Comparison of ENCODE assay signal across 9 cellular contexts in genomic region chr18:76452357-76452756, GRCh38. TPM values are rescaled to one million over a fixed set of nuclear protein-coding genes. Genes with fewer than 3 reads are reported as not detected.
DNase-seq lines count a peak whose midpoint lies in the region; TF ChIP-seq lines count a peak whose summit lies in the region.
"Had no signal": no experiment of that assay in that cellular context is flagged by ENCODE, and none has a peak within 500 bp of the region (broad histone marks: within the 10 kb centered on the region; RNA-seq: fewer than 3 reads in every experiment).

No MANE protein-coding gene starts in this region.

- H3K27ac ChIP-seq in dorsolateral prefrontal cortex (peak overlapping the region in 29 of 59 donors; percentile 2 to 84 (median 71)), neutrophil (peak overlapping the region; percentile 95)

- intact Hi-C loops in dorsolateral prefrontal cortex (cut with DNase I): no loop called here

- DNase-seq in GF-D8 (lab: John Stamatoyannopoulos, UW): peak; percentile 49
- peak; percentile 83 for DNase-seq in NCI-H146 treated with DMSO at 0.1 percent for 48 hours (lab: John Stamatoyannopoulos, UW; ENCODE audit: unreplicated experiment)
- no peak for DNase-seq in dorsolateral prefrontal cortex
- no peak for DNase-seq in HuH-7 (ENCODE audit: low spot score)
- no peak for DNase-seq in stimulated activated CD4-positive, alpha-beta T cell treated with anti-CD3 and anti-CD28 coated beads, Interleukin-4, amount 100 ng/mL, for 4 hours
- no peak for DNase-seq in T1000 (lab: John Stamatoyannopoulos, UW)
- no peak for DNase-seq in NCI-H187 treated with DMSO at 0.1 percent for 48 hours (lab: John Stamatoyannopoulos, UW)

- H3K27me3 ChIP-seq in dorsolateral prefrontal cortex: no peaks in the 10 kb centered on the region
- H3K27me3 ChIP-seq in neutrophil: no peaks in the 10 kb centered on the region
- H3K27me3 ChIP-seq: Peyer's patch had no signal

- peaks cover 90 to 95% of the 10 kb centered on the region in 2 experiments for H3K4me1 ChIP-seq in neutrophil (ENCODE audit: control insufficient read depth in 1 of 2, insufficient read depth in 1 of 2, low read depth in 1 of 2, low read length in 1 of 2)

- H3K4me3 ChIP-seq in dorsolateral prefrontal cortex (peak overlapping the region in 30 of 59 donors; percentile 44 to 76 (median 70)), neutrophil (ENCODE audit: low read depth in 1 of 2, low read length in 1 of 2) (peak overlapping the region; percentile 71 to 74)

- H3K36me3 ChIP-seq in neutrophil: no peaks in the 10 kb centered on the region
- H3K36me3 ChIP-seq: Peyer's patch had no signal

- TF ChIP-seq CTCF in dorsolateral prefrontal cortex (IDR thresholded peaks at IDR 0.05 in 54 of 56, conservative IDR thresholded peaks at IDR 0.05 in 2 of 56; ENCODE audit: low read depth in 1 of 56, partially characterized antibody in 56 of 56) (no peak), neutrophil (IDR thresholded peaks at IDR 0.05) (no peak)

- no peaks in the 10 kb centered on the region for H3K9me3 ChIP-seq in neutrophil
- H3K9me3 ChIP-seq: Peyer's patch had no signal

RNA-seq across cellular contexts. Expression of gene ZNF516, which starts 42.7 kb away (rescaled TPM):
- 10 to 100 TPM; 11.2 to 62.4 (median 28.3) TPM for total RNA-seq in dorsolateral prefrontal cortex

Comparison
In these comparisons a context has a peak if more than half of its experiments do, and no peak if none do; other contexts are left out.
1. DNase-seq: peak in GF-D8 (single experiment) and NCI-H146 treated with DMSO at 0.1 percent for 48 hours (single experiment); none in dorsolateral prefrontal cortex (0 of 10), HuH-7 (single experiment), stimulated activated CD4-positive, alpha-beta T cell treated with anti-CD3 and anti-CD28 coated beads, Interleukin-4, amount 100 ng/mL, for 4 hours (0 of 2), T1000 (single experiment) and NCI-H187 treated with DMSO at 0.1 percent for 48 hours (single experiment).